8 cellular contexts compared by ENCODE assay signal in genomic region chr12:26939192-26939832, GRCh38. TPM values are rescaled to one million over a fixed set of nuclear protein-coding genes. Genes with fewer than 3 reads are reported as not detected.
A peak's percentile ranks its signal among the peaks of the same experiment; 100 is the strongest.
DNase-seq lines count a peak whose midpoint lies in the region; ATAC-seq and TF ChIP-seq lines count a peak whose summit lies in the region.

No MANE protein-coding gene starts in this region.

- H3K36me3 Mint-ChIP-seq in CD14-positive monocyte (peaks cover 2 to 5% of the 10 kb centered on the region in 2 donors), HFFc6 (ENCODE audit: low read depth) (peaks cover 15% of the 10 kb centered on the region; the same call in 1 of the 2 replicates)
- peaks cover 56% of the 10 kb centered on the region for H3K36me3 Mint-ChIP-seq in activated CD8-positive, alpha-beta T cell treated with anti-CD3 and anti-CD28 coated beads, Interleukin-2, amount 10 ng/mL, durations not matched to agents 7 days and 5 days (ENCODE audit: low read depth)

- peak overlapping the region; percentile 70 for H3K9ac ChIP-seq in iPS-15b (ENCODE audit: low read depth, low read length)

- H3K4me3 Mint-ChIP-seq in CD14-positive monocyte (peak overlapping the region; percentile 96 to 98), HFFc6 (peak overlapping the region; percentile 96)
- peak overlapping the region; percentile 95 for H3K4me3 Mint-ChIP-seq in activated CD8-positive, alpha-beta T cell treated with anti-CD3 and anti-CD28 coated beads, Interleukin-2, amount 10 ng/mL, durations not matched to agents 7 days and 5 days
- peak overlapping the region; percentile 95 for H3K4me3 Mint-ChIP-seq in stimulated activated naive CD8-positive, alpha-beta T cell treated with anti-CD3 and anti-CD28 coated beads, Interleukin-15, amount 100 ng/mL, for 72 hours

- peaks cover 0 to 2% (median 0%) of the 10 kb centered on the region in 3 donors for H3K27me3 Mint-ChIP-seq in CD14-positive monocyte (ENCODE audit: low read depth in 3 of 3)
- peaks cover 3% of the 10 kb centered on the region for H3K27me3 Mint-ChIP-seq in HFFc6 (ENCODE audit: insufficient read depth)
- no peaks in the 10 kb centered on the region for H3K27me3 Mint-ChIP-seq in activated CD8-positive, alpha-beta T cell treated with anti-CD3 and anti-CD28 coated beads, Interleukin-2, amount 10 ng/mL, durations not matched to agents 7 days and 5 days (ENCODE audit: low read depth)
- H3K27me3 Mint-ChIP-seq in stimulated activated naive CD8-positive, alpha-beta T cell treated with anti-CD3 and anti-CD28 coated beads, Interleukin-15, amount 100 ng/mL, for 72 hours: no peaks in the 10 kb centered on the region

- no peaks in the 10 kb centered on the region for H3K27me3 ChIP-seq in iPS-15b (ENCODE audit: control insufficient read depth, insufficient read depth, low read length)

- DNase-seq in CD14-positive monocyte (ENCODE audit: low spot score) (no peak), HFFc6 (no peak), anterior cingulate cortex (lab: John Stamatoyannopoulos, UW) (no peak)
- DNase-seq in activated CD8-positive, alpha-beta T cell treated with anti-CD3 and anti-CD28 coated beads, Interleukin-2, amount 10 ng/mL, durations not matched to agents 7 days and 5 days: no peak
- DNase-seq in stimulated activated naive CD8-positive, alpha-beta T cell treated with anti-CD3 and anti-CD28 coated beads, Interleukin-15, amount 100 ng/mL, for 72 hours: no peak

- H3K4me1 Mint-ChIP-seq in CD14-positive monocyte (peaks cover 67% of the 10 kb centered on the region), HFFc6 (ENCODE audit: low read depth) (peaks cover 73% of the 10 kb centered on the region)
- peaks cover 57% of the 10 kb centered on the region for H3K4me1 Mint-ChIP-seq in activated CD8-positive, alpha-beta T cell treated with anti-CD3 and anti-CD28 coated beads, Interleukin-2, amount 10 ng/mL, durations not matched to agents 7 days and 5 days (ENCODE audit: low read depth)
- peaks cover 50% of the 10 kb centered on the region for H3K4me1 Mint-ChIP-seq in stimulated activated naive CD8-positive, alpha-beta T cell treated with anti-CD3 and anti-CD28 coated beads, Interleukin-15, amount 100 ng/mL, for 72 hours

- no peak for TF ChIP-seq CTCF in CD14-positive monocyte (IDR thresholded peaks at IDR 0.05)
- no peak for TF ChIP-seq CTCF in HFFc6 (IDR thresholded peaks at IDR 0.05)

- H3K4me3 ChIP-seq in iPS-15b (ENCODE audit: low read depth, low read length): peak overlapping the region; percentile 95

- H3K4me1 ChIP-seq in iPS-15b (ENCODE audit: control insufficient read depth, insufficient read depth, low read length): peaks cover 6% of the 10 kb centered on the region

- no peaks in the 10 kb centered on the region for H3K9me3 ChIP-seq in iPS-15b (ENCODE audit: control insufficient read depth, insufficient read depth, low read length)

- no peak for ATAC-seq in activated CD8-positive, alpha-beta T cell treated with anti-CD3 and anti-CD28 coated beads, Interleukin-2, amount 10 ng/mL, durations not matched to agents 7 days and 5 days
- ATAC-seq in stimulated activated naive CD8-positive, alpha-beta T cell treated with anti-CD3 and anti-CD28 coated beads, Interleukin-15, amount 100 ng/mL, for 72 hours: no peak
- ATAC-seq in HG02852 (IDR thresholded peaks at IDR 0.05; ENCODE audit: unreplicated experiment) (no peak), HG03025 (IDR thresholded peaks at IDR 0.05; ENCODE audit: low FRiP score, unreplicated experiment) (no peak)

- intact Hi-C loops in CD14-positive monocyte (cut with micrococcal nuclease): loop anchor here (2.0 to 5.0 kb wide), 4 partner anchors 13 to 107 kb away; partner anchors contain the start of genes TM7SF3 (in 2 of the 2) and ITPR2 (in 1 of the 2)

- H3K9me3 Mint-ChIP-seq in CD14-positive monocyte: peaks cover 0 to 3% (median 0%) of the 10 kb centered on the region in 7 donors
- no peaks in the 10 kb centered on the region for H3K9me3 Mint-ChIP-seq in HFFc6
- H3K9me3 Mint-ChIP-seq in activated CD8-positive, alpha-beta T cell treated with anti-CD3 and anti-CD28 coated beads, Interleukin-2, amount 10 ng/mL, durations not matched to agents 7 days and 5 days (ENCODE audit: insufficient read depth): peaks cover 3% of the 10 kb centered on the region
- H3K9me3 Mint-ChIP-seq in stimulated activated naive CD8-positive, alpha-beta T cell treated with anti-CD3 and anti-CD28 coated beads, Interleukin-15, amount 100 ng/mL, for 72 hours: no peaks in the 10 kb centered on the region

- H3K27ac Mint-ChIP-seq in CD14-positive monocyte (peak overlapping the region; percentile 97 to 100 (median 100)), HFFc6 (peak overlapping the region; percentile 100)
- peak overlapping the region; percentile 98 for H3K27ac Mint-ChIP-seq in activated CD8-positive, alpha-beta T cell treated with anti-CD3 and anti-CD28 coated beads, Interleukin-2, amount 10 ng/mL, durations not matched to agents 7 days and 5 days
- H3K27ac Mint-ChIP-seq in stimulated activated naive CD8-positive, alpha-beta T cell treated with anti-CD3 and anti-CD28 coated beads, Interleukin-15, amount 100 ng/mL, for 72 hours: peak overlapping the region; percentile 98 to 99

- H3K36me3 ChIP-seq in iPS-15b (ENCODE audit: control insufficient read depth, insufficient read depth, low read length): no peaks in the 10 kb centered on the region

- CTCF ChIA-PET in activated CD8-positive, alpha-beta T cell treated with anti-CD3 and anti-CD28 coated beads, Interleukin-2, amount 10 ng/mL, durations not matched to agents 7 days and 5 days (lab: Charles Lee): interaction anchor here (0.7 to 1.0 kb wide), 2 partner anchors 75 to 107 kb away, joined by 3 to 4 read pairs; partner anchors contain the start of gene TM7SF3

- POLR2A ChIA-PET in activated CD8-positive, alpha-beta T cell treated with anti-CD3 and anti-CD28 coated beads, Interleukin-2, amount 10 ng/mL, durations not matched to agents 7 days and 5 days (lab: Charles Lee): interaction anchor here (1.2 to 1.7 kb wide), 2 partner anchors 15 to 107 kb away, joined by 3 to 4 read pairs; no protein-coding TSS in a partner anchor

RNA-seq across cellular contexts. Expression of gene FGFR1OP2, which starts 1.0 kb away (rescaled TPM):
- polyA plus RNA-seq in CD14-positive monocyte: 10 to 100 TPM; 66.4 to 68.9 TPM
- 10 to 100 TPM; 37.0 to 44.2 (median 39.5) TPM for total RNA-seq in HFFc6 (2021; fragmentation: NEBNext Ultra II Directional; extraction: Animal tissue kit (Norgen Biotek cat#: 25700))
- 10 to 100 TPM; 87.4 to 96.6 TPM for total RNA-seq in activated CD8-positive, alpha-beta T cell treated with anti-CD3 and anti-CD28 coated beads, Interleukin-2, amount 10 ng/mL, durations not matched to agents 7 days and 5 days

RNA-seq across cellular contexts. Expression of gene INTS13, which starts 1.5 kb away (rescaled TPM):
- polyA plus RNA-seq in CD14-positive monocyte: 1 to 10 TPM; 7.5 to 8.0 TPM
- 10 to 100 TPM; 26.8 to 35.9 (median 28.1) TPM for total RNA-seq in HFFc6 (2021; fragmentation: NEBNext Ultra II Directional; extraction: Animal tissue kit (Norgen Biotek cat#: 25700))
- 10 to 100 TPM; 52.8 to 58.3 TPM for total RNA-seq in activated CD8-positive, alpha-beta T cell treated with anti-CD3 and anti-CD28 coated beads, Interleukin-2, amount 10 ng/mL, durations not matched to agents 7 days and 5 days
